Comparison of ENCODE assay signal across 3 cellular contexts in the genomic region with DNA sequence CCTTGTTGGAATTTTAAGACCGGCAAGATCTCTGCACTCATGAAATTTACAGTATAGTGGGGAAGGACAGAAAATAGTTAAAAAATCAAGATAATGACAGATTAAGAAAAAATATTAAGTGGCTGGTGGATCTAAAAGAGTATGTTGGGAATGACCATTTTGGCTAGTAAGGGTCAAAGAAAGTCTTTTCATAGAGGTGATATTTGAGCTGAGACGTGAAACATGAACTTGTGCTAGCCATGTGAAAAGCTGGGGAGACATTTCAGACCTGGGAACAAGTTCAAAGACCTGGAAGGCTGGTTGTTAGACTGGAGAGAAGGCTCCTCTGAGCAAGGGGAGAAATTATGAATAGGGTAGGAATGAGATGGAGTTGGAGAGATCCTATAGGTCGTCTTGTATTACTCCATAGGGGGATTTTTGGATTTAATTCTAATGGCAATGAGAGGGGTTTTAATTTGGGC.
TF ChIP-seq lines count a peak whose summit lies in the region.

No MANE protein-coding gene starts in this region.

TF ChIP-seq in SK-N-SH, 30 proteins besides CTCF, POLR2A, EP300 and RAD21:
- TF ChIP-seq TEAD4 (IDR thresholded peaks at IDR 0.05; ENCODE audit: borderline replicate concordance, insufficient read depth), result no peak
- TF ChIP-seq SIN3A (IDR thresholded peaks at IDR 0.05; ENCODE audit: borderline replicate concordance, low read depth, low read length), result no peak
- no peak for TF ChIP-seq SMC3 (IDR thresholded peaks at IDR 0.05; ENCODE audit: low read depth, low read length)
- no peak for TF ChIP-seq FOXJ3 (CRISPR knock-in tag; IDR thresholded peaks at IDR 0.05)
- no peak for TF ChIP-seq TAF1 (IDR thresholded peaks at IDR 0.05; ENCODE audit: borderline replicate concordance, low read depth, low read length)
- TF ChIP-seq, protein P1, sequence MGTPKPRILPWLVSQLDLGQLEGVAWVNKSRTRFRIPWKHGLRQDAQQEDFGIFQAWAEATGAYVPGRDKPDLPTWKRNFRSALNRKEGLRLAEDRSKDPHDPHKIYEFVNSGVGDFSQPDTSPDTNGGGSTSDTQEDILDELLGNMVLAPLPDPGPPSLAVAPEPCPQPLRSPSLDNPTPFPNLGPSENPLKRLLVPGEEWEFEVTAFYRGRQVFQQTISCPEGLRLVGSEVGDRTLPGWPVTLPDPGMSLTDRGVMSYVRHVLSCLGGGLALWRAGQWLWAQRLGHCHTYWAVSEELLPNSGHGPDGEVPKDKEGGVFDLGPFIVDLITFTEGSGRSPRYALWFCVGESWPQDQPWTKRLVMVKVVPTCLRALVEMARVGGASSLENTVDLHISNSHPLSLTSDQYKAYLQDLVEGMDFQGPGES (IDR thresholded peaks at IDR 0.05; ENCODE audit: low read depth, low read length), result no peak
- no peak for TF ChIP-seq RCOR1 (IDR thresholded peaks at IDR 0.05; ENCODE audit: low read length)
- no peak for TF ChIP-seq GABPA (IDR thresholded peaks at IDR 0.05; ENCODE audit: low read depth)
- no peak for TF ChIP-seq MXI1 (IDR thresholded peaks at IDR 0.05; ENCODE audit: low read depth, low read length)
- no peak for TF ChIP-seq NFIC (IDR thresholded peaks at IDR 0.05; ENCODE audit: borderline replicate concordance)

TF ChIP-seq in SK-N-SH treated with all-trans-retinoic acid at 6 μM for 48 hours, 23 proteins besides CTCF, POLR2A, EP300 and RAD21:
- TF ChIP-seq ZNF70 (CRISPR knock-in tag; IDR thresholded peaks at IDR 0.05) (no peak), ZC3H10 (CRISPR knock-in tag; IDR thresholded peaks at IDR 0.05) (no peak), ISL1 (CRISPR knock-in tag; IDR thresholded peaks at IDR 0.05) (no peak), ARNTL (CRISPR knock-in tag; IDR thresholded peaks at IDR 0.05; ENCODE audit: borderline replicate concordance, low read depth) (no peak), GLIS3 (CRISPR knock-in tag; IDR thresholded peaks at IDR 0.05) (no peak)
- TF ChIP-seq, protein P2, sequence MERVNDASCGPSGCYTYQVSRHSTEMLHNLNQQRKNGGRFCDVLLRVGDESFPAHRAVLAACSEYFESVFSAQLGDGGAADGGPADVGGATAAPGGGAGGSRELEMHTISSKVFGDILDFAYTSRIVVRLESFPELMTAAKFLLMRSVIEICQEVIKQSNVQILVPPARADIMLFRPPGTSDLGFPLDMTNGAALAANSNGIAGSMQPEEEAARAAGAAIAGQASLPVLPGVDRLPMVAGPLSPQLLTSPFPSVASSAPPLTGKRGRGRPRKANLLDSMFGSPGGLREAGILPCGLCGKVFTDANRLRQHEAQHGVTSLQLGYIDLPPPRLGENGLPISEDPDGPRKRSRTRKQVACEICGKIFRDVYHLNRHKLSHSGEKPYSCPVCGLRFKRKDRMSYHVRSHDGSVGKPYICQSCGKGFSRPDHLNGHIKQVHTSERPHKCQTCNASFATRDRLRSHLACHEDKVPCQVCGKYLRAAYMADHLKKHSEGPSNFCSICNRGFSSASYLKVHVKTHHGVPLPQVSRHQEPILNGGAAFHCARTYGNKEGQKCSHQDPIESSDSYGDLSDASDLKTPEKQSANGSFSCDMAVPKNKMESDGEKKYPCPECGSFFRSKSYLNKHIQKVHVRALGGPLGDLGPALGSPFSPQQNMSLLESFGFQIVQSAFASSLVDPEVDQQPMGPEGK (CRISPR knock-in tag; IDR thresholded peaks at IDR 0.05; ENCODE audit: borderline replicate concordance), result no peak

TF ChIP-seq in K562, 482 proteins besides CTCF, POLR2A, EP300 and RAD21 (continues in another document):
- TF ChIP-seq HMGN3 (IDR thresholded peaks at IDR 0.05; ENCODE audit: borderline replicate concordance, extremely low read depth, insufficient read length, low read depth, low read length) (no peak), LCOR (CRISPR knock-in tag; IDR thresholded peaks at IDR 0.05) (peak; percentile 19; the same call in 1 of the 2 replicates), MAFK (IDR thresholded peaks at IDR 0.05; ENCODE audit: low read length) (no peak), HOXB6 (CRISPR knock-in tag; IDR thresholded peaks at IDR 0.05; ENCODE audit: borderline replicate concordance) (no peak), KDM1A (IDR thresholded peaks at IDR 0.05) (no peak), SMARCB1 (IDR thresholded peaks at IDR 0.05; ENCODE audit: insufficient read length, low read depth) (no peak), KDM5B (IDR thresholded peaks at IDR 0.05; ENCODE audit: insufficient replicate concordance, low read depth, low read length) (no peak), ZNF408 (CRISPR knock-in tag; IDR thresholded peaks at IDR 0.05; ENCODE audit: low read depth) (no peak), ZFX (CRISPR knock-in tag; IDR thresholded peaks at IDR 0.05) (peak; percentile 17; the same call in 1 of the 2 replicates), CC2D1A (IDR thresholded peaks at IDR 0.05) (no peak), ZKSCAN8 (CRISPR knock-in tag; IDR thresholded peaks at IDR 0.05) (no peak), TAF1 (IDR thresholded peaks at IDR 0.05; ENCODE audit: control insufficient read depth, extremely low read depth, insufficient read depth, low read length, severe bottlenecking) (no peak), MTA1 (IDR thresholded peaks at IDR 0.05; ENCODE audit: borderline replicate concordance) (no peak), ETV6 (IDR thresholded peaks at IDR 0.05; ENCODE audit: borderline replicate concordance in 1 of 2, low read depth in 2 of 2, low read length in 1 of 2) (no peak), ETV6 (CRISPR knock-in tag; IDR thresholded peaks at IDR 0.05; ENCODE audit: borderline replicate concordance) (no peak)
- TF ChIP-seq, protein P3, sequence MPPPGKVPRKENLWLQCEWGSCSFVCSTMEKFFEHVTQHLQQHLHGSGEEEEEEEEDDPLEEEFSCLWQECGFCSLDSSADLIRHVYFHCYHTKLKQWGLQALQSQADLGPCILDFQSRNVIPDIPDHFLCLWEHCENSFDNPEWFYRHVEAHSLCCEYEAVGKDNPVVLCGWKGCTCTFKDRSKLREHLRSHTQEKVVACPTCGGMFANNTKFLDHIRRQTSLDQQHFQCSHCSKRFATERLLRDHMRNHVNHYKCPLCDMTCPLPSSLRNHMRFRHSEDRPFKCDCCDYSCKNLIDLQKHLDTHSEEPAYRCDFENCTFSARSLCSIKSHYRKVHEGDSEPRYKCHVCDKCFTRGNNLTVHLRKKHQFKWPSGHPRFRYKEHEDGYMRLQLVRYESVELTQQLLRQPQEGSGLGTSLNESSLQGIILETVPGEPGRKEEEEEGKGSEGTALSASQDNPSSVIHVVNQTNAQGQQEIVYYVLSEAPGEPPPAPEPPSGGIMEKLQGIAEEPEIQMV (tag; conservative IDR thresholded peaks at IDR 0.05; ENCODE audit: low read depth), result no peak
- TF ChIP-seq, protein P4, sequence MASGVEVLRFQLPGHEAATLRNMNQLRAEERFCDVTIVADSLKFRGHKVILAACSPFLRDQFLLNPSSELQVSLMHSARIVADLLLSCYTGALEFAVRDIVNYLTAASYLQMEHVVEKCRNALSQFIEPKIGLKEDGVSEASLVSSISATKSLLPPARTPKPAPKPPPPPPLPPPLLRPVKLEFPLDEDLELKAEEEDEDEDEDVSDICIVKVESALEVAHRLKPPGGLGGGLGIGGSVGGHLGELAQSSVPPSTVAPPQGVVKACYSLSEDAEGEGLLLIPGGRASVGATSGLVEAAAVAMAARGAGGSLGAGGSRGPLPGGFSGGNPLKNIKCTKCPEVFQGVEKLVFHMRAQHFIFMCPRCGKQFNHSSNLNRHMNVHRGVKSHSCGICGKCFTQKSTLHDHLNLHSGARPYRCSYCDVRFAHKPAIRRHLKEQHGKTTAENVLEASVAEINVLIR (CRISPR knock-in tag; IDR thresholded peaks at IDR 0.05), result no peak
- TF ChIP-seq, protein P5, sequence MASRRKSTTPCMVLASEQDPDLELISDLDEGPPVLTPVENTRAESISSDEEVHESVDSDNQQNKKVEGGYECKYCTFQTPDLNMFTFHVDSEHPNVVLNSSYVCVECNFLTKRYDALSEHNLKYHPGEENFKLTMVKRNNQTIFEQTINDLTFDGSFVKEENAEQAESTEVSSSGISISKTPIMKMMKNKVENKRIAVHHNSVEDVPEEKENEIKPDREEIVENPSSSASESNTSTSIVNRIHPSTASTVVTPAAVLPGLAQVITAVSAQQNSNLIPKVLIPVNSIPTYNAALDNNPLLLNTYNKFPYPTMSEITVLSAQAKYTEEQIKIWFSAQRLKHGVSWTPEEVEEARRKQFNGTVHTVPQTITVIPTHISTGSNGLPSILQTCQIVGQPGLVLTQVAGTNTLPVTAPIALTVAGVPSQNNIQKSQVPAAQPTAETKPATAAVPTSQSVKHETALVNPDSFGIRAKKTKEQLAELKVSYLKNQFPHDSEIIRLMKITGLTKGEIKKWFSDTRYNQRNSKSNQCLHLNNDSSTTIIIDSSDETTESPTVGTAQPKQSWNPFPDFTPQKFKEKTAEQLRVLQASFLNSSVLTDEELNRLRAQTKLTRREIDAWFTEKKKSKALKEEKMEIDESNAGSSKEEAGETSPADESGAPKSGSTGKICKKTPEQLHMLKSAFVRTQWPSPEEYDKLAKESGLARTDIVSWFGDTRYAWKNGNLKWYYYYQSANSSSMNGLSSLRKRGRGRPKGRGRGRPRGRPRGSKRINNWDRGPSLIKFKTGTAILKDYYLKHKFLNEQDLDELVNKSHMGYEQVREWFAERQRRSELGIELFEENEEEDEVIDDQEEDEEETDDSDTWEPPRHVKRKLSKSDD (conservative IDR thresholded peaks at IDR 0.05; ENCODE audit: low read length), result no peak
- TF ChIP-seq, protein P6, sequence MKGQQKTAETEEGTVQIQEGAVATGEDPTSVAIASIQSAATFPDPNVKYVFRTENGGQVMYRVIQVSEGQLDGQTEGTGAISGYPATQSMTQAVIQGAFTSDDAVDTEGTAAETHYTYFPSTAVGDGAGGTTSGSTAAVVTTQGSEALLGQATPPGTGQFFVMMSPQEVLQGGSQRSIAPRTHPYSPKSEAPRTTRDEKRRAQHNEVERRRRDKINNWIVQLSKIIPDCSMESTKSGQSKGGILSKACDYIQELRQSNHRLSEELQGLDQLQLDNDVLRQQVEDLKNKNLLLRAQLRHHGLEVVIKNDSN (CRISPR knock-in tag; IDR thresholded peaks at IDR 0.05), result no peak
- TF ChIP-seq, protein P7, sequence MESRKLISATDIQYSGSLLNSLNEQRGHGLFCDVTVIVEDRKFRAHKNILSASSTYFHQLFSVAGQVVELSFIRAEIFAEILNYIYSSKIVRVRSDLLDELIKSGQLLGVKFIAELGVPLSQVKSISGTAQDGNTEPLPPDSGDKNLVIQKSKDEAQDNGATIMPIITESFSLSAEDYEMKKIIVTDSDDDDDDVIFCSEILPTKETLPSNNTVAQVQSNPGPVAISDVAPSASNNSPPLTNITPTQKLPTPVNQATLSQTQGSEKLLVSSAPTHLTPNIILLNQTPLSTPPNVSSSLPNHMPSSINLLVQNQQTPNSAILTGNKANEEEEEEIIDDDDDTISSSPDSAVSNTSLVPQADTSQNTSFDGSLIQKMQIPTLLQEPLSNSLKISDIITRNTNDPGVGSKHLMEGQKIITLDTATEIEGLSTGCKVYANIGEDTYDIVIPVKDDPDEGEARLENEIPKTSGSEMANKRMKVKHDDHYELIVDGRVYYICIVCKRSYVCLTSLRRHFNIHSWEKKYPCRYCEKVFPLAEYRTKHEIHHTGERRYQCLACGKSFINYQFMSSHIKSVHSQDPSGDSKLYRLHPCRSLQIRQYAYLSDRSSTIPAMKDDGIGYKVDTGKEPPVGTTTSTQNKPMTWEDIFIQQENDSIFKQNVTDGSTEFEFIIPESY (CRISPR knock-in tag; IDR thresholded peaks at IDR 0.05), result no peak
- TF ChIP-seq, protein P8, sequence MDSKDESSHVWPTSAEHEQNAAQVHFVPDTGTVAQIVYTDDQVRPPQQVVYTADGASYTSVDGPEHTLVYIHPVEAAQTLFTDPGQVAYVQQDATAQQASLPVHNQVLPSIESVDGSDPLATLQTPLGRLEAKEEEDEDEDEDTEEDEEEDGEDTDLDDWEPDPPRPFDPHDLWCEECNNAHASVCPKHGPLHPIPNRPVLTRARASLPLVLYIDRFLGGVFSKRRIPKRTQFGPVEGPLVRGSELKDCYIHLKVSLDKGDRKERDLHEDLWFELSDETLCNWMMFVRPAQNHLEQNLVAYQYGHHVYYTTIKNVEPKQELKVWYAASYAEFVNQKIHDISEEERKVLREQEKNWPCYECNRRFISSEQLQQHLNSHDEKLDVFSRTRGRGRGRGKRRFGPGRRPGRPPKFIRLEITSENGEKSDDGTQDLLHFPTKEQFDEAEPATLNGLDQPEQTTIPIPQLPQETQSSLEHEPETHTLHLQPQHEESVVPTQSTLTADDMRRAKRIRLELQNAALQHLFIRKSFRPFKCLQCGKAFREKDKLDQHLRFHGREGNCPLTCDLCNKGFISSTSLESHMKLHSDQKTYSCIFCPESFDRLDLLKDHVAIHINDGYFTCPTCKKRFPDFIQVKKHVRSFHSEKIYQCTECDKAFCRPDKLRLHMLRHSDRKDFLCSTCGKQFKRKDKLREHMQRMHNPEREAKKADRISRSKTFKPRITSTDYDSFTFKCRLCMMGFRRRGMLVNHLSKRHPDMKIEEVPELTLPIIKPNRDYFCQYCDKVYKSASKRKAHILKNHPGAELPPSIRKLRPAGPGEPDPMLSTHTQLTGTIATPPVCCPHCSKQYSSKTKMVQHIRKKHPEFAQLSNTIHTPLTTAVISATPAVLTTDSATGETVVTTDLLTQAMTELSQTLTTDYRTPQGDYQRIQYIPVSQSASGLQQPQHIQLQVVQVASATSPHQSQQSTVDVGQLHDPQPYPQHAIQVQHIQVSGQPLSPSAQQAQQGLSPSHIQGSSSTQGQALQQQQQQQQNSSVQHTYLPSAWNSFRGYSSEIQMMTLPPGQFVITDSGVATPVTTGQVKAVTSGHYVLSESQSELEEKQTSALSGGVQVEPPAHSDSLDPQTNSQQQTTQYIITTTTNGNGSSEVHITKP (IDR thresholded peaks at IDR 0.05; ENCODE audit: partially characterized antibody), result peak; percentile 4
- TF ChIP-seq, protein P9, sequence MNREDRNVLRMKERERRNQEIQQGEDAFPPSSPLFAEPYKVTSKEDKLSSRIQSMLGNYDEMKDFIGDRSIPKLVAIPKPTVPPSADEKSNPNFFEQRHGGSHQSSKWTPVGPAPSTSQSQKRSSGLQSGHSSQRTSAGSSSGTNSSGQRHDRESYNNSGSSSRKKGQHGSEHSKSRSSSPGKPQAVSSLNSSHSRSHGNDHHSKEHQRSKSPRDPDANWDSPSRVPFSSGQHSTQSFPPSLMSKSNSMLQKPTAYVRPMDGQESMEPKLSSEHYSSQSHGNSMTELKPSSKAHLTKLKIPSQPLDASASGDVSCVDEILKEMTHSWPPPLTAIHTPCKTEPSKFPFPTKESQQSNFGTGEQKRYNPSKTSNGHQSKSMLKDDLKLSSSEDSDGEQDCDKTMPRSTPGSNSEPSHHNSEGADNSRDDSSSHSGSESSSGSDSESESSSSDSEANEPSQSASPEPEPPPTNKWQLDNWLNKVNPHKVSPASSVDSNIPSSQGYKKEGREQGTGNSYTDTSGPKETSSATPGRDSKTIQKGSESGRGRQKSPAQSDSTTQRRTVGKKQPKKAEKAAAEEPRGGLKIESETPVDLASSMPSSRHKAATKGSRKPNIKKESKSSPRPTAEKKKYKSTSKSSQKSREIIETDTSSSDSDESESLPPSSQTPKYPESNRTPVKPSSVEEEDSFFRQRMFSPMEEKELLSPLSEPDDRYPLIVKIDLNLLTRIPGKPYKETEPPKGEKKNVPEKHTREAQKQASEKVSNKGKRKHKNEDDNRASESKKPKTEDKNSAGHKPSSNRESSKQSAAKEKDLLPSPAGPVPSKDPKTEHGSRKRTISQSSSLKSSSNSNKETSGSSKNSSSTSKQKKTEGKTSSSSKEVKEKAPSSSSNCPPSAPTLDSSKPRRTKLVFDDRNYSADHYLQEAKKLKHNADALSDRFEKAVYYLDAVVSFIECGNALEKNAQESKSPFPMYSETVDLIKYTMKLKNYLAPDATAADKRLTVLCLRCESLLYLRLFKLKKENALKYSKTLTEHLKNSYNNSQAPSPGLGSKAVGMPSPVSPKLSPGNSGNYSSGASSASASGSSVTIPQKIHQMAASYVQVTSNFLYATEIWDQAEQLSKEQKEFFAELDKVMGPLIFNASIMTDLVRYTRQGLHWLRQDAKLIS (CRISPR knock-in tag; IDR thresholded peaks at IDR 0.05), result peak; percentile 22; the same call in 1 of the 2 replicates
